8 cellular contexts compared by ENCODE assay signal in genomic region chr1:234602334-234603220, GRCh38. TPM values are rescaled to one million over a fixed set of nuclear protein-coding genes. Genes with fewer than 3 reads are reported as not detected.
DNase-seq lines count a peak whose midpoint lies in the region; ATAC-seq and TF ChIP-seq lines count a peak whose summit lies in the region.

No MANE protein-coding gene starts in this region.

- H4K20me1 ChIP-seq in Loucy (ENCODE audit: insufficient read depth, low read length, poor library complexity, severe bottlenecking): peaks cover 65% of the 10 kb centered on the region

- H3K4me1 ChIP-seq in Loucy (ENCODE audit: insufficient read depth, low read length, poor library complexity, severe bottlenecking): peaks cover 71% of the 10 kb centered on the region
- H3K4me1 ChIP-seq in lung (ENCODE audit: control insufficient read depth in 2 of 2, insufficient read depth in 2 of 2, low read length in 2 of 2): peaks cover 0 to 26% of the 10 kb centered on the region in 2 donors

- ATAC-seq in lung (ENCODE audit: insufficient read depth, low FRiP score) (peak; percentile 15), GM19351 (IDR thresholded peaks at IDR 0.05; ENCODE audit: unreplicated experiment) (no peak), GM21423 (IDR thresholded peaks at IDR 0.05; ENCODE audit: unreplicated experiment) (no peak)

- H3K4me2 ChIP-seq in Loucy (ENCODE audit: low read depth, low read length, poor library complexity, severe bottlenecking): peak overlapping the region; percentile 95

- H3K27me3 ChIP-seq in Loucy (ENCODE audit: insufficient read depth, low read length, poor library complexity, severe bottlenecking) (peaks cover 14% of the 10 kb centered on the region), lung (ENCODE audit: control insufficient read depth, insufficient read depth) (no peaks in the 10 kb centered on the region)

- TF ChIP-seq CTCF in Loucy (conservative IDR thresholded peaks at IDR 0.05; ENCODE audit: low read length) (no peak), lung (IDR thresholded peaks at IDR 0.05; ENCODE audit: control extremely low read depth, extremely low read depth) (no peak)

- no peaks in the 10 kb centered on the region for H3K9me3 ChIP-seq in Loucy (ENCODE audit: insufficient read depth, low read depth, low read length)
- H3K9me3 ChIP-seq in lung (ENCODE audit: control insufficient read depth in 2 of 2, insufficient read depth in 1 of 2, low read length in 1 of 2): no peaks in the 10 kb centered on the region

- H3K36me3 ChIP-seq in Loucy (ENCODE audit: insufficient read depth, low read length) (peaks cover 28% of the 10 kb centered on the region), lung (ENCODE audit: control insufficient read depth in 2 of 2, insufficient read depth in 2 of 2, low read length in 2 of 2) (peaks cover 4 to 5% of the 10 kb centered on the region in 2 donors)

- DNase-seq in EL (peak; percentile 94), SHP77 (lab: John Stamatoyannopoulos, UW) (peak; percentile 65 to 71), cerebellum (ENCODE audit: low spot score) (peak; percentile 37), lung (ENCODE audit: low spot score) (no peak)

- 34% methylated on average over 7 of the region's 7 CpGs for WGBS in lung, 2 donors

- no peaks in the 10 kb centered on the region for H3K9me2 ChIP-seq in Loucy (replicated peaks; ENCODE audit: low read depth, low read length)

- H2AFZ ChIP-seq in Loucy (ENCODE audit: low read length): no peak overlapping the region

- H3K9ac ChIP-seq in Loucy (ENCODE audit: low read depth, low read length, poor library complexity, severe bottlenecking): peak overlapping the region; percentile 92

- H3K79me2 ChIP-seq in Loucy (ENCODE audit: insufficient read depth, low read length): peaks cover 74% of the 10 kb centered on the region

- H3K27ac ChIP-seq in lung (ENCODE audit: low read depth in 1 of 2, low read length in 1 of 2) (peak overlapping the region; percentile 49 to 97), temporal lobe (ENCODE audit: low read depth, low read length) (peak overlapping the region; percentile 96)

- peaks cover 49% of the 10 kb centered on the region for H3F3A ChIP-seq in Loucy (ENCODE audit: low read depth)

- peak overlapping the region; percentile 88 for H3K4me3 ChIP-seq in Loucy (ENCODE audit: low read length, poor library complexity, severe bottlenecking)
- H3K4me3 ChIP-seq in lung: no peak overlapping the region

RNA-seq across cellular contexts. Expression of gene IRF2BP2, which starts 7.4 kb away (rescaled TPM):
- total RNA-seq in cerebellum (96.2 TPM), lung (100 to 1,000 TPM; 113 to 197 TPM), temporal lobe (85.6 TPM)
- polyA plus RNA-seq in lung: 100 to 1,000 TPM in 1 of 2 donors, 10 to 100 TPM in 1; 49.3 to 106 TPM
